8 cellular contexts compared by ENCODE assay signal in the genomic region with DNA sequence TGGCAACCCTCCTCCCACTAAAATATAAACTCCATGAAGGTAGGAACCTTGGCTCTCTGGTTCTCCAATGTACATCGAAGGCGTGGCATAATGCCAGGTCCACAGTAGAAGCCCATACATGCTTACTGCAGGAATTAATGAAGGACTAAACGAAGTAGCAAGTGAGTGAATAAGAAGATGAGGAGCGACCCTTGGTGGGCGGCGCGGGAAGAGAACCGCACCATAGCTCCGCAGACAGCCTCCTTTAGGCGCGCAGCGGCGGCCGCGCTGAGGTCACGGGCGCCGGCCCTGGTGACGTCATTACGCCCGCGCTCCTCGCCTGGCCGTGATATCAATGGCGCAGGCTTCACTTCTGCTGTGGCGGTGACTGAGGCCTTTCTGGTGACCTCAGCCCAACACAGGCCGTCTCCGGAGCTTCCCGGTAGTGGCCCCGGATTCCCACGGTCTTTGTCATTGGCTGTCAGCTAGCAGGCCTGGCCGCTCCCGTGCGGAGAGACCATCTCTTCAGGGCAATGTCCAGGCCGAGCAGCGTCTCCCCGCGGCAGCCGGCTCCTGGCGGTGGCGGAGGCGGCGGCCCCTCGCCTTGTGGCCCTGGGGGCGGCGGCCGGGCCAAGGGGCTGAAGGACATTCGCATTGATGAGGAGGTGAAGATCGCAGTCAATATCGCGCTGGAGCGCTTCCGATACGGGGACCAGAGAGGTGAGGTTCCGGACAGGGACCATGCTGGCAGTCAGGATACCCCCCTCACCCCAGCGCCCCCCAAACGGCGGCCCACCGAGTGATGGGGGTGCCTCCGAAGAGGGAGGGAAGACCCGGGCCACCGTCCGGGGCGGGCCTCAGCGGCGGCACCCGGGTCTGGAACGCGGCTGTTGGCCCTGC. TPM values are rescaled to one million over a fixed set of nuclear protein-coding genes. Genes with fewer than 3 reads are reported as not detected.
DNase-seq lines count a peak whose midpoint lies in the region; ATAC-seq and TF ChIP-seq lines count a peak whose summit lies in the region.

Gene YTHDC2 (plus strand): TSS at position 311 of the 879 bp plus-strand sequence. CDS start 202 bp downstream, at position 513.

- H3K27ac Mint-ChIP-seq in chondrocyte (ENCODE audit: unreplicated experiment): peak within 1 kb of the TSS; percentile 93

- H3K4me3 Mint-ChIP-seq in chondrocyte (ENCODE audit: unreplicated experiment): peak within 1 kb of the TSS; percentile 83

- H3K27me3 Mint-ChIP-seq in chondrocyte (ENCODE audit: low read depth): no peaks in the 10 kb centered on the region

- H3K4me1 Mint-ChIP-seq in chondrocyte (ENCODE audit: low read depth): peaks cover 41% of the 10 kb centered on the region

- H3K36me3 Mint-ChIP-seq in chondrocyte (ENCODE audit: low read depth): peaks cover 4% of the 10 kb centered on the region

- ATAC-seq in GM19025 (IDR thresholded peaks at IDR 0.05; ENCODE audit: low read depth, unreplicated experiment): peak; percentile 98
- ATAC-seq in HG03342 (IDR thresholded peaks at IDR 0.05; ENCODE audit: unreplicated experiment): peak; percentile 99

- TF ChIP-seq CTCF in chondrocyte (IDR thresholded peaks at IDR 0.05): peak; percentile 73

- H3K9me3 Mint-ChIP-seq in chondrocyte (ENCODE audit: low read depth): no peaks in the 10 kb centered on the region

- DNase-seq in AML-193 (lab: John Stamatoyannopoulos, UW) (peak; percentile 81 to 83), NCI-H446 treated with DMSO at 0.1 percent for 48 hours (lab: John Stamatoyannopoulos, UW) (peak; percentile 84), chondrocyte (ENCODE audit: low spot score) (peak; percentile 92), kidney glomerular epithelial cell (lab: John Stamatoyannopoulos, UW) (peak; percentile 86)
- peak; percentile 80 to 82 for DNase-seq in activated CD4-positive, alpha-beta T cell treated with anti-CD3 and anti-CD28 coated beads for 24 hours (ENCODE audit: low read depth in 2 of 2)
- DNase-seq in stimulated activated CD4-positive, alpha-beta T cell treated with anti-CD3 and anti-CD28 coated beads, Interleukin-1b, Interleukin-23, amount 100 ng/mL, for 24 hours (ENCODE audit: low read depth in 4 of 4, low spot score in 1 of 4): peak; percentile 80 to 85 (median 82)

RNA-seq across cellular contexts. Expression of gene YTHDC2, which starts in this region (rescaled TPM):
- total RNA-seq in chondrocyte: 19.0 to 25.6 TPM (median 20.1 TPM) in 3 replicates

Comparison
In these comparisons a context has a peak if more than half of its experiments do, and no peak if none do; other contexts are left out.
1. Peak in every context shown above with its lines: DNase-seq and ATAC-seq.